Comparison of ENCODE assay signal across 16 cellular contexts in genomic region chr9:132788378-132788777, GRCh38.
DNase-seq lines count a peak whose midpoint lies in the region; ATAC-seq, FAIRE-seq and TF ChIP-seq lines count a peak whose summit lies in the region.
"Had no signal": no experiment of that assay in that cellular context is flagged by ENCODE, and none has a peak within 500 bp of the region (broad histone marks: within the 10 kb centered on the region; RNA-seq: fewer than 3 reads in every experiment).

No MANE protein-coding gene starts in this region.

- no peak overlapping the region for H2AFZ ChIP-seq in K562 (ENCODE audit: low read depth, low read length)
- H2AFZ ChIP-seq: GM23248 had no signal

- FAIRE-seq in H54 (lab: Jason Lieb, UNC) (peak; percentile 27), K562 (lab: Jason Lieb, UNC) (no peak)
- FAIRE-seq: G401.6, H1 had no signal

- peak overlapping the region in 10 of 11 experiments; percentile 29 to 64 (median 52); a peak in 18 of 22 replicates for H3K4me2 ChIP-seq in BLaER1 treated with 17β-estradiol and CSF1 and Interleukin-3, amounts not matched to agents 10 nM and 100 nM
- H3K4me2 ChIP-seq in K562 (ENCODE audit: insufficient read depth, low read length): no peak overlapping the region

- no peak for TF ChIP-seq CTCF in K562 (IDR thresholded peaks at IDR 0.05 in 2 of 3, conservative IDR thresholded peaks at IDR 0.05 in 1 of 3; ENCODE audit: insufficient read depth in 2 of 3, low read depth in 1 of 3, low read length in 3 of 3)

- TF ChIP-seq POLR2A in H54 (IDR thresholded peaks at IDR 0.05; ENCODE audit: low read depth, low read length) (no peak), K562 (conservative IDR thresholded peaks at IDR 0.05) (no peak)

- 9% methylated on average over 1 of the region's 1 CpG for WGBS in K562 (ENCODE audit: insufficient coverage, low coverage, missing lambda C conversion rate)

- CTCF ChIA-PET in K562 (lab: Yijun Ruan, JAX; ENCODE audit: low intra/inter-chr PET ratio): no interaction called here

- peak overlapping the region in 9 of 11 experiments; percentile 34 to 73 (median 60); a peak in 17 of 22 replicates for H3K27ac ChIP-seq in BLaER1 treated with 17β-estradiol and CSF1 and Interleukin-3, amounts not matched to agents 10 nM and 100 nM
- no peak overlapping the region for H3K27ac ChIP-seq in K562 (ENCODE audit: extremely low read depth, low read depth, low read length)
- H3K27ac ChIP-seq: GM23248 had no signal

- H3K4me3 ChIP-seq in BLaER1 treated with 17β-estradiol and CSF1 and Interleukin-3, amounts not matched to agents 10 nM and 100 nM: no peak overlapping the region
- no peak overlapping the region for H3K4me3 ChIP-seq in K562
- H3K4me3 ChIP-seq: GM23248 had no signal

- H3K9me3 ChIP-seq in BLaER1 treated with 17β-estradiol and CSF1 and Interleukin-3, amounts not matched to agents 10 nM and 100 nM (replicated peaks in 1 of 11): peaks cover 6 to 22% (median 12%) of the 10 kb centered on the region in 11 experiments; a peak in 16 of 22 replicates
- no peaks in the 10 kb centered on the region for H3K9me3 ChIP-seq in K562 (replicated peaks; ENCODE audit: control insufficient read depth, insufficient read depth, low read depth, low read length)

- H3K27me3 ChIP-seq in BLaER1 treated with 17β-estradiol and CSF1 and Interleukin-3, amounts not matched to agents 10 nM and 100 nM: no peaks in the 10 kb centered on the region
- H3K27me3 ChIP-seq in K562 (ENCODE audit: control insufficient read depth in 2 of 2, insufficient read depth in 2 of 2, low read length in 2 of 2): peaks cover 0 to 24% of the 10 kb centered on the region in 2 experiments; a peak in 2 of 5 replicates

- BruUV-seq in K562 (replicated peaks; lab: Mats Ljungman, UMichigan): no TSS peak

- in situ Hi-C loops in K562 (cut with MboI): no loop called here

- DNase-seq in H54 (ENCODE audit: insufficient read length, low spot score) (no peak), K562 (ENCODE audit: extremely low read depth in 1 of 4, low spot score in 3 of 4) (no peak), medulla oblongata (ENCODE audit: extremely low spot score) (no peak), occipital lobe (lab: John Stamatoyannopoulos, UW) (no peak), T-helper 2 cell (no peak)
- DNase-seq: CD4-positive, alpha-beta T cell; CD8-positive, alpha-beta memory T cell; DMS53; DMS79 treated with DMSO at 0.1 percent for 48 hours; GM23248; H9; HFFc6 had no signal

- H3K79me2 ChIP-seq in K562 (ENCODE audit: control insufficient read depth, insufficient read depth, low read length): no peaks in the 10 kb centered on the region

- peaks cover 24 to 50% (median 34%) of the 10 kb centered on the region in 10 experiments for H3K4me1 ChIP-seq in BLaER1 treated with 17β-estradiol and CSF1 and Interleukin-3, amounts not matched to agents 10 nM and 100 nM
- peaks cover 3 to 5% of the 10 kb centered on the region in 2 experiments; a peak in 4 of 5 replicates for H3K4me1 ChIP-seq in K562 (replicated peaks in 1 of 2; ENCODE audit: control insufficient read depth in 2 of 2, insufficient read depth in 2 of 2, low read length in 2 of 2)

- no peaks in the 10 kb centered on the region for H3K9me1 ChIP-seq in K562 (ENCODE audit: control insufficient read depth, insufficient read depth, low read length)

- no peaks in the 10 kb centered on the region for H3K36me3 ChIP-seq in BLaER1 treated with 17β-estradiol and CSF1 and Interleukin-3, amounts not matched to agents 10 nM and 100 nM
- no peaks in the 10 kb centered on the region for H3K36me3 ChIP-seq in K562 (ENCODE audit: control insufficient read depth, insufficient read depth, low read length)

- TF ChIP-seq RAD21 in K562 (CRISPR knock-in tag; conservative IDR thresholded peaks at IDR 0.05 in 1 of 2, IDR thresholded peaks at IDR 0.05 in 1 of 2): no peak

- no peak for ATAC-seq in K562
- ATAC-seq: HCT116 had no signal

- POLR2A ChIA-PET in K562 (lab: Yijun Ruan, JAX): interaction anchor here (0.8 kb wide), 1 partner anchor 47 kb away, joined by 3 read pairs; no protein-coding TSS in a partner anchor

- no peaks in the 10 kb centered on the region for H4K20me1 ChIP-seq in BLaER1 treated with 17β-estradiol and CSF1 and Interleukin-3, amounts not matched to agents 10 nM and 100 nM
- H4K20me1 ChIP-seq in K562 (replicated peaks; ENCODE audit: control insufficient read depth, insufficient read depth, low read length): no peaks in the 10 kb centered on the region

- H3K9ac ChIP-seq in BLaER1 treated with 17β-estradiol and CSF1 and Interleukin-3, amounts not matched to agents 10 nM and 100 nM: peak overlapping the region in 3 of 11 experiments; percentile 0 to 23 (median 19); a peak in 3 of 22 replicates
- no peak overlapping the region for H3K9ac ChIP-seq in K562 (ENCODE audit: insufficient read depth in 1 of 2, low read depth in 2 of 2, low read length in 2 of 2)
- H3K9ac ChIP-seq: GM23248 had no signal

- TF ChIP-seq EP300 in K562 (IDR thresholded peaks at IDR 0.05; ENCODE audit: low read length): no peak

- intact Hi-C loops in K562 (cut with micrococcal nuclease): no loop called here

TF ChIP-seq in K562, 482 proteins besides CTCF, POLR2A, EP300 and RAD21 (continues in another document):
- TF ChIP-seq ZNF507 (tag; conservative IDR thresholded peaks at IDR 0.05) (peak; percentile 56), RBM25 (IDR thresholded peaks at IDR 0.05; ENCODE audit: low read depth, low read length, severe bottlenecking) (peak; percentile 50), ZNF280A (IDR thresholded peaks at IDR 0.05; ENCODE audit: low read depth, partially characterized antibody) (peak; percentile 27), SREBF2 (CRISPR knock-in tag; IDR thresholded peaks at IDR 0.05) (no peak), REST (CRISPR knock-in tag; IDR thresholded peaks at IDR 0.05; ENCODE audit: low read depth) (no peak), ZNF347 (CRISPR knock-in tag; IDR thresholded peaks at IDR 0.05; ENCODE audit: low read depth) (no peak), TRIM28 (IDR thresholded peaks at IDR 0.05) (peak; percentile 35; the same call in 1 of the 2 replicates), THAP7 (CRISPR knock-in tag; IDR thresholded peaks at IDR 0.05) (no peak)
